In genomic region chr3:66500575-66501482, GRCh38 we compare ENCODE assay signal across 8 cellular contexts. TPM values are rescaled to one million over a fixed set of nuclear protein-coding genes. Genes with fewer than 3 reads are reported as not detected.
DNase-seq lines count a peak whose midpoint lies in the region; ATAC-seq and TF ChIP-seq lines count a peak whose summit lies in the region.

Gene LRIG1, minus strand, starts transcription at chr3:66501022. Its CDS starts 615 bp downstream, at chr3:66500407.

- peak within 1 kb of the TSS; percentile 84 for H3K4me3 ChIP-seq in GM12864 (ENCODE audit: low read depth, low read length)
- peak within 1 kb of the TSS; percentile 81 to 98 (median 92) for H3K4me3 ChIP-seq in heart left ventricle
- peak within 1 kb of the TSS; percentile 79 to 98 (median 92) for H3K4me3 ChIP-seq in transverse colon

- CTCF ChIA-PET in T-cell (lab: Charles Lee): no interaction called here

- H3K27ac ChIP-seq in adipose tissue (ENCODE audit: low read depth, low read length): no peak within 1 kb of the TSS
- H3K27ac ChIP-seq in heart left ventricle: peak within 1 kb of the TSS; percentile 90 to 98 (median 94)
- H3K27ac ChIP-seq in transverse colon: peak within 1 kb of the TSS; percentile 94 to 99 (median 96)

- TF ChIP-seq EP300 in transverse colon (IDR thresholded peaks at IDR 0.05; ENCODE audit: low read depth): no peak

- peak within 1 kb of the TSS; percentile 92 to 99 (median 98) for H3K4me3 Mint-ChIP-seq in T-cell

- TF ChIP-seq CTCF in GM12864 (IDR thresholded peaks at IDR 0.05; ENCODE audit: low read depth, low read length, missing control alignments) (no peak), heart left ventricle (IDR thresholded peaks at IDR 0.05) (peak; percentile 20 to 69 (median 51)), transverse colon (IDR thresholded peaks at IDR 0.05) (peak; percentile 33 to 56 (median 48))

- intact Hi-C loops in heart left ventricle (cut with DNase I) (loop anchor here (2.0 to 10.0 kb wide), 10 partner anchors 49 to 316 kb away; no protein-coding TSS in a partner anchor), transverse colon (cut with DNase I; ENCODE audit: low total_unique reads) (loop anchor here (10.0 kb wide), 2 partner anchors 54 to 194 kb away; no protein-coding TSS in a partner anchor)

- peaks cover 0 to 7% of the 10 kb centered on the region in 2 donors for H3K27me3 Mint-ChIP-seq in T-cell

- H3K27ac Mint-ChIP-seq in T-cell: peak within 1 kb of the TSS; percentile 83 to 94

- no peaks in the 10 kb centered on the region for H3K27me3 ChIP-seq in heart left ventricle
- no peaks in the 10 kb centered on the region for H3K27me3 ChIP-seq in transverse colon

- DNase-seq in GM12864 (ENCODE audit: low read depth) (peak; percentile 91), NCI-H1417 (lab: John Stamatoyannopoulos, UW) (peak; percentile 93 to 97 (median 95)), T-cell (peak; percentile 88 to 99 (median 94)), heart left ventricle (peak; percentile 100), pons (ENCODE audit: low spot score) (peak; percentile 97), transverse colon (peak; percentile 100)

- ATAC-seq in HG02678 (IDR thresholded peaks at IDR 0.05; ENCODE audit: unreplicated experiment) (peak; percentile 96), T-cell (replicated peaks in 1 of 4) (peak; percentile 91 to 95 (median 94)), heart left ventricle (peak; percentile 96 to 97 (median 97))

- H3K4me1 ChIP-seq in heart left ventricle (peaks cover 0 to 45% (median 36%) of the 10 kb centered on the region in 12 donors), transverse colon (peaks cover 8 to 71% (median 38%) of the 10 kb centered on the region in 4 donors)

- H3K9me3 ChIP-seq in heart left ventricle: no peaks in the 10 kb centered on the region
- H3K9me3 ChIP-seq in transverse colon: no peaks in the 10 kb centered on the region

- no peaks in the 10 kb centered on the region for H3K36me3 ChIP-seq in heart left ventricle
- no peaks in the 10 kb centered on the region for H3K36me3 ChIP-seq in transverse colon

- H3K4me1 Mint-ChIP-seq in T-cell: peaks cover 64 to 71% (median 70%) of the 10 kb centered on the region in 3 donors

- peak; percentile 33 to 86 for TF ChIP-seq POLR2A in heart left ventricle (IDR thresholded peaks at IDR 0.05)
- peak; percentile 56 for TF ChIP-seq POLR2A in transverse colon (IDR thresholded peaks at IDR 0.05)

- in situ Hi-C loops in transverse colon (cut with MboI; ENCODE audit: low pct_ligation_motif_present in 1 of 4, low pct_unique_long_range_greater_than_20kb in 1 of 4, low sequenced_read_pairs in 3 of 4): loop anchor here in 2 of 4 donors (25.0 kb wide), 1 partner anchor 311 kb away; no protein-coding TSS in a partner anchor

- 0 to 1% (median 1%) methylated on average over 83 to 109 of the region's 109 CpGs for WGBS in adipose tissue, 3 donors
- WGBS in heart left ventricle, 4 donors: 1% methylated on average over 30 to 109 of the region's 109 CpGs
- 0% methylated on average over 49 of the region's 109 CpGs; no CpG with 5 or more reads in 1 of the 2 donors for WGBS in transverse colon (ENCODE audit: low coverage in 1 of 2), 2 donors

- POLR2A ChIA-PET in T-cell (lab: Charles Lee): interaction anchor here in 1 of 2 donors (1.2 kb wide), 1 partner anchor 27 kb away, joined by 3 read pairs; no protein-coding TSS in a partner anchor

- no peaks in the 10 kb centered on the region for H3K36me3 Mint-ChIP-seq in T-cell

- H3K9me3 Mint-ChIP-seq in T-cell: no peaks in the 10 kb centered on the region

RNA-seq across cellular contexts. Expression of gene LRIG1, which starts in this region (rescaled TPM):
- total RNA-seq in T-cell: 10 to 100 TPM; 33.5 to 49.8 (median 41.1) TPM
- 100 to 1,000 TPM in 1 of 3 donors, 10 to 100 TPM in 2; 15.3 to 105 (median 56.8) TPM for polyA plus RNA-seq in adipose tissue
- 100 to 1,000 TPM in 4 of 9 donors, 10 to 100 TPM in 5; 71.0 to 161 (median 98.3) TPM for total RNA-seq in heart left ventricle
- 10 to 100 TPM; 42.3 to 52.9 TPM for polyA plus RNA-seq in heart left ventricle
- 10 to 100 TPM; 67.2 to 87.6 (median 79.3) TPM for total RNA-seq in transverse colon
